Comparison of ENCODE assay signal across 18 cellular contexts in the genomic region with DNA sequence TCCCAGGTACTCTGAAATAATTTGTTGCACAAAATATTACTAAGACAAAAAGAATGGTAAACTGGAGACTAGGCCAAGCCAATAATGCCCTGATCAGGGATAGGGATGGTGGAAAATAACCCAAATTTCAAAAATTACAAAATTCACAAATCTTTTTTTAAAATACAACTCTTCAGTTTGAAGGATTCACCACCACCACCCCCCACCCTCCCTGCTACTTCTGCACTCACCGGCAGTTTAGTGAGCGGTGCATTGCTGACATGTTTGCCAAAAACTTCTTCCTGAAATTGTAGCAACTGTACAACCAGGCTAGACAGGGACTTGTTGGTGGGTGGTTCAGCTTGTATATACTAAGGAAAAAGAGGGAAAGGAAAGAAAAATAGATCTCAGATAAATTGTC. TPM values are rescaled to one million over a fixed set of nuclear protein-coding genes. Genes with fewer than 3 reads are reported as not detected.
DNase-seq lines count a peak whose midpoint lies in the region; ATAC-seq, FAIRE-seq and TF ChIP-seq lines count a peak whose summit lies in the region.
"Had no signal": no experiment of that assay in that cellular context is flagged by ENCODE, and none has a peak within 500 bp of the region (broad histone marks: within the 10 kb centered on the region; RNA-seq: fewer than 3 reads in every experiment).

No MANE protein-coding gene starts in this region.

- peaks cover 29% of the 10 kb centered on the region for H3K4me1 Mint-ChIP-seq in activated CD4-positive, alpha-beta memory T cell treated with anti-CD3 and anti-CD28 coated beads for 36 hours (ENCODE audit: low read depth)
- H3K4me1 Mint-ChIP-seq in activated CD4-positive, alpha-beta memory T cell treated with anti-CD3 and anti-CD28 coated beads, Interleukin-2, amount 10 ng/mL, durations not matched to agents 7 days and 5 days = peaks cover 41% of the 10 kb centered on the region
- H3K4me1 Mint-ChIP-seq in astrocyte (ENCODE audit: low read depth, unreplicated experiment) (peaks cover 6% of the 10 kb centered on the region), osteocyte (ENCODE audit: unreplicated experiment) (peaks cover 28% of the 10 kb centered on the region)

- no peak for ATAC-seq in mucosa of descending colon
- ATAC-seq: left lobe of liver had no signal

- no peak for FAIRE-seq in astrocyte (lab: Jason Lieb, UNC)
- FAIRE-seq: endothelial cell of umbilical vein had no signal

- H3K9me3 Mint-ChIP-seq in activated CD4-positive, alpha-beta memory T cell treated with anti-CD3 and anti-CD28 coated beads for 36 hours = no peaks in the 10 kb centered on the region
- H3K9me3 Mint-ChIP-seq in activated CD4-positive, alpha-beta memory T cell treated with anti-CD3 and anti-CD28 coated beads, Interleukin-2, amount 10 ng/mL, durations not matched to agents 7 days and 5 days = no peaks in the 10 kb centered on the region
- H3K9me3 Mint-ChIP-seq in astrocyte (ENCODE audit: unreplicated experiment) = no peaks in the 10 kb centered on the region
- no peaks in the 10 kb centered on the region for H3K9me3 Mint-ChIP-seq in osteocyte (ENCODE audit: unreplicated experiment)

- H2AFZ ChIP-seq in KMS-11 (ENCODE audit: low read depth) (no peak overlapping the region), astrocyte (ENCODE audit: low read depth, low read length) (no peak overlapping the region)

- peaks cover 25% of the 10 kb centered on the region for H3K36me3 Mint-ChIP-seq in activated CD4-positive, alpha-beta memory T cell treated with anti-CD3 and anti-CD28 coated beads for 36 hours
- H3K36me3 Mint-ChIP-seq in activated CD4-positive, alpha-beta memory T cell treated with anti-CD3 and anti-CD28 coated beads, Interleukin-2, amount 10 ng/mL, durations not matched to agents 7 days and 5 days (ENCODE audit: low read depth) = peaks cover 53% of the 10 kb centered on the region
- H3K36me3 Mint-ChIP-seq in astrocyte (ENCODE audit: low read depth, unreplicated experiment) = peaks cover 3% of the 10 kb centered on the region
- H3K36me3 Mint-ChIP-seq in osteocyte (ENCODE audit: unreplicated experiment) = peaks cover 28% of the 10 kb centered on the region

- peak overlapping the region; percentile 79 for H3K4me2 ChIP-seq in KMS-11
- H3K4me2 ChIP-seq in astrocyte (ENCODE audit: low read length) = peak overlapping the region; percentile 85

- intact Hi-C loops in activated CD4-positive, alpha-beta memory T cell treated with anti-CD3 and anti-CD28 coated beads for 36 hours (cut with micrococcal nuclease) = no loop called here
- intact Hi-C loops in mucosa of descending colon (cut with DNase I, micrococcal nuclease) = loop anchor here in 1 of 2 donors (10.0 kb wide), 1 partner anchor 62 kb away; a partner anchor contains a TSS

- no peaks in the 10 kb centered on the region for H3K9me3 ChIP-seq in astrocyte (ENCODE audit: insufficient read depth, low read depth, low read length)
- H3K9me3 ChIP-seq in mucosa of descending colon = no peaks in the 10 kb centered on the region

- DNase-seq in activated CD4-positive, alpha-beta memory T cell treated with anti-CD3 and anti-CD28 coated beads for 36 hours = no peak
- no peak for DNase-seq in activated CD4-positive, alpha-beta memory T cell treated with anti-CD3 and anti-CD28 coated beads, Interleukin-2, amount 10 ng/mL, durations not matched to agents 7 days and 5 days
- DNase-seq in astrocyte (ENCODE audit: low read depth) (no peak), osteocyte (ENCODE audit: extremely low spot score, unreplicated experiment) (no peak), mucosa of descending colon (no peak), KG1 (lab: John Stamatoyannopoulos, UW) (no peak), DMS153 treated with DMSO at 0.1 percent for 48 hours (lab: John Stamatoyannopoulos, UW; ENCODE audit: unreplicated experiment) (no peak)
- DNase-seq: activated CD4-positive, CD25-positive, alpha-beta regulatory T cell; DMS53; Kasumi-1; NCI-H1930; NCI-H774; occipital lobe; SIG-M5; trophoblast cell had no signal

- TF ChIP-seq CTCF in KMS-11 (conservative IDR thresholded peaks at IDR 0.05; ENCODE audit: low read depth, low read length) (no peak), astrocyte (IDR thresholded peaks at IDR 0.05; ENCODE audit: insufficient read depth, low read depth, low read length) (no peak), osteocyte (IDR thresholded peaks at IDR 0.05) (no peak), mucosa of descending colon (IDR thresholded peaks at IDR 0.05) (no peak)

- no peak overlapping the region for H3K4me3 Mint-ChIP-seq in activated CD4-positive, alpha-beta memory T cell treated with anti-CD3 and anti-CD28 coated beads for 36 hours
- H3K4me3 Mint-ChIP-seq in activated CD4-positive, alpha-beta memory T cell treated with anti-CD3 and anti-CD28 coated beads, Interleukin-2, amount 10 ng/mL, durations not matched to agents 7 days and 5 days = no peak overlapping the region
- H3K4me3 Mint-ChIP-seq in astrocyte (ENCODE audit: unreplicated experiment) (peak overlapping the region; percentile 91), osteocyte (ENCODE audit: unreplicated experiment) (peak overlapping the region; percentile 29)

- H4K20me1 ChIP-seq in KMS-11 (ENCODE audit: insufficient read depth) = no peaks in the 10 kb centered on the region
- peaks cover 27% of the 10 kb centered on the region for H4K20me1 ChIP-seq in astrocyte (ENCODE audit: insufficient read depth, low read length)

- H3K27me3 Mint-ChIP-seq in activated CD4-positive, alpha-beta memory T cell treated with anti-CD3 and anti-CD28 coated beads for 36 hours = no peaks in the 10 kb centered on the region
- H3K27me3 Mint-ChIP-seq in activated CD4-positive, alpha-beta memory T cell treated with anti-CD3 and anti-CD28 coated beads, Interleukin-2, amount 10 ng/mL, durations not matched to agents 7 days and 5 days = no peaks in the 10 kb centered on the region
- no peaks in the 10 kb centered on the region for H3K27me3 Mint-ChIP-seq in astrocyte (ENCODE audit: low read depth, unreplicated experiment)
- no peaks in the 10 kb centered on the region for H3K27me3 Mint-ChIP-seq in osteocyte (ENCODE audit: unreplicated experiment)

- H3K79me2 ChIP-seq in KMS-11 (ENCODE audit: insufficient read depth, low read depth) (peaks cover 34% of the 10 kb centered on the region), astrocyte (ENCODE audit: insufficient read depth, low read length) (peaks cover 30% of the 10 kb centered on the region)

- H3K27ac ChIP-seq in KMS-11 (no peak overlapping the region), astrocyte (ENCODE audit: low read depth, low read length) (no peak overlapping the region)

- no peaks in the 10 kb centered on the region for H3K27me3 ChIP-seq in KMS-11 (ENCODE audit: insufficient read depth, low read depth)
- H3K27me3 ChIP-seq in astrocyte (ENCODE audit: insufficient read depth, low read length) = no peaks in the 10 kb centered on the region

- POLR2A ChIA-PET in activated CD4-positive, alpha-beta memory T cell treated with anti-CD3 and anti-CD28 coated beads for 36 hours (lab: Charles Lee) = interaction anchor here (1.5 to 4.4 kb wide), 2 partner anchors 22 to 69 kb away, joined by 3 to 54 read pairs; a partner anchor contains a TSS
- POLR2A ChIA-PET in activated CD4-positive, alpha-beta memory T cell treated with anti-CD3 and anti-CD28 coated beads, Interleukin-2, amount 10 ng/mL, durations not matched to agents 7 days and 5 days (lab: Charles Lee) = interaction anchor here (3.0 to 5.1 kb wide), 6 partner anchors 16 to 69 kb away, joined by 11 to 114 read pairs (median 48); a partner anchor contains a TSS

- H3K4me3 ChIP-seq in KMS-11 (IDR thresholded peaks at IDR 0.05; ENCODE audit: insufficient read depth, low read depth, low read length) (no peak overlapping the region), astrocyte (ENCODE audit: insufficient read depth, low read depth, low read length) (no peak overlapping the region), mucosa of descending colon (no peak overlapping the region)

- H3K36me3 ChIP-seq in KMS-11 (ENCODE audit: insufficient read depth) (peaks cover 24% of the 10 kb centered on the region; the same call in 1 of the 2 replicates), astrocyte (ENCODE audit: insufficient read depth, low read length) (peaks cover 29% of the 10 kb centered on the region), mucosa of descending colon (ENCODE audit: low read depth) (no peaks in the 10 kb centered on the region)

- CTCF ChIA-PET in activated CD4-positive, alpha-beta memory T cell treated with anti-CD3 and anti-CD28 coated beads for 36 hours (lab: Charles Lee) = interaction anchor here (1.5 to 6.3 kb wide), 5 partner anchors 26 to 71 kb away, joined by 6 to 168 read pairs (median 50); a partner anchor contains a TSS
- CTCF ChIA-PET in activated CD4-positive, alpha-beta memory T cell treated with anti-CD3 and anti-CD28 coated beads, Interleukin-2, amount 10 ng/mL, durations not matched to agents 7 days and 5 days (lab: Charles Lee) = interaction anchor here (0.6 to 9.6 kb wide), 4 partner anchors 19 to 63 kb away, joined by 5 to 271 read pairs (median 33); a partner anchor contains a TSS

- peaks cover 40% of the 10 kb centered on the region for H3K4me1 ChIP-seq in KMS-11 (ENCODE audit: low read depth, poor library complexity, severe bottlenecking)
- H3K4me1 ChIP-seq in astrocyte (ENCODE audit: insufficient read depth, low read length) = peaks cover 13% of the 10 kb centered on the region
- H3K4me1 ChIP-seq in mucosa of descending colon (ENCODE audit: low read depth) = peaks cover 18% of the 10 kb centered on the region

- H3K9ac ChIP-seq in KMS-11 (no peak overlapping the region; the same call in 1 of the 2 replicates), astrocyte (ENCODE audit: low read length) (no peak overlapping the region)

- H3K27ac Mint-ChIP-seq in activated CD4-positive, alpha-beta memory T cell treated with anti-CD3 and anti-CD28 coated beads for 36 hours = peak overlapping the region; percentile 87
- no peak overlapping the region for H3K27ac Mint-ChIP-seq in activated CD4-positive, alpha-beta memory T cell treated with anti-CD3 and anti-CD28 coated beads, Interleukin-2, amount 10 ng/mL, durations not matched to agents 7 days and 5 days
- H3K27ac Mint-ChIP-seq in astrocyte (ENCODE audit: unreplicated experiment) = no peak overlapping the region
- no peak overlapping the region for H3K27ac Mint-ChIP-seq in osteocyte (ENCODE audit: unreplicated experiment)

RNA-seq across cellular contexts. Expression of a gene that starts 2.3 kb away (rescaled TPM):
- total RNA-seq in activated CD4-positive, alpha-beta memory T cell treated with anti-CD3 and anti-CD28 coated beads for 36 hours = 100 to 1,000 TPM in 1 of 2 experiments, 10 to 100 TPM in 1; 96.4 to 103 TPM
- total RNA-seq in activated CD4-positive, alpha-beta memory T cell treated with anti-CD3 and anti-CD28 coated beads, Interleukin-2, amount 10 ng/mL, durations not matched to agents 7 days and 5 days = 100 to 1,000 TPM; 133 to 137 TPM
- total RNA-seq in astrocyte (57.5 and 57.6 TPM in 2 replicates), osteocyte (122 and 128 TPM in 2 replicates), mucosa of descending colon (100 to 1,000 TPM in 2 of 3 donors, 10 to 100 TPM in 1; 91.7 to 163 (median 116) TPM)

RNA-seq across cellular contexts. Expression of a gene that starts 28.8 kb away (rescaled TPM):
- 1,000 to 10,000 TPM; 1,196 to 1,215 TPM for total RNA-seq in activated CD4-positive, alpha-beta memory T cell treated with anti-CD3 and anti-CD28 coated beads for 36 hours
- total RNA-seq in activated CD4-positive, alpha-beta memory T cell treated with anti-CD3 and anti-CD28 coated beads, Interleukin-2, amount 10 ng/mL, durations not matched to agents 7 days and 5 days = 1,000 to 10,000 TPM; 1,594 to 1,602 TPM
- total RNA-seq in astrocyte (2,485 and 2,685 TPM in 2 replicates), osteocyte (1,490 and 1,549 TPM in 2 replicates), mucosa of descending colon (1,000 to 10,000 TPM; 1,884 to 3,185 (median 1,894) TPM)

RNA-seq across cellular contexts. Expression of a gene that starts 34.6 kb away (rescaled TPM):
- 10 to 100 TPM; 63.8 to 70.8 TPM for total RNA-seq in activated CD4-positive, alpha-beta memory T cell treated with anti-CD3 and anti-CD28 coated beads for 36 hours
- 10 to 100 TPM; 60.4 to 63.2 TPM for total RNA-seq in activated CD4-positive, alpha-beta memory T cell treated with anti-CD3 and anti-CD28 coated beads, Interleukin-2, amount 10 ng/mL, durations not matched to agents 7 days and 5 days
- total RNA-seq in astrocyte (110 and 118 TPM in 2 replicates), osteocyte (123 and 139 TPM in 2 replicates), mucosa of descending colon (10 to 100 TPM; 13.0 to 39.8 (median 22.7) TPM)

RNA-seq across cellular contexts. Expression of a gene that starts 34.8 kb away (rescaled TPM):
- total RNA-seq in activated CD4-positive, alpha-beta memory T cell treated with anti-CD3 and anti-CD28 coated beads for 36 hours = 10 to 100 TPM; 28.2 to 31.2 TPM
- 10 to 100 TPM; 33.8 to 35.2 TPM for total RNA-seq in activated CD4-positive, alpha-beta memory T cell treated with anti-CD3 and anti-CD28 coated beads, Interleukin-2, amount 10 ng/mL, durations not matched to agents 7 days and 5 days
- 85.8 and 85.9 TPM in 2 replicates for total RNA-seq in astrocyte
- total RNA-seq in osteocyte = 71.2 and 77.8 TPM in 2 replicates
- 10 to 100 TPM; 30.4 to 51.5 (median 32.1) TPM for total RNA-seq in mucosa of descending colon

RNA-seq across cellular contexts. Expression of a gene that starts 37.2 kb away (rescaled TPM):
- total RNA-seq in activated CD4-positive, alpha-beta memory T cell treated with anti-CD3 and anti-CD28 coated beads for 36 hours = 10 to 100 TPM; 62.0 to 62.2 TPM
- total RNA-seq in activated CD4-positive, alpha-beta memory T cell treated with anti-CD3 and anti-CD28 coated beads, Interleukin-2, amount 10 ng/mL, durations not matched to agents 7 days and 5 days = 10 to 100 TPM; 49.6 to 52.3 TPM
- total RNA-seq in astrocyte (29.1 and 29.9 TPM in 2 replicates), osteocyte (42.1 and 45.3 TPM in 2 replicates), mucosa of descending colon (10 to 100 TPM; 22.2 to 37.3 (median 30.2) TPM)

Comparison
In these comparisons a context has a peak if more than half of its experiments do, and no peak if none do; other contexts are left out.
1. H3K4me3 Mint-ChIP-seq: peak in astrocyte (single experiment) and osteocyte (single experiment); none in activated CD4-positive, alpha-beta memory T cell treated with anti-CD3 and anti-CD28 coated beads for 36 hours (single experiment) and activated CD4-positive, alpha-beta memory T cell treated with anti-CD3 and anti-CD28 coated beads, Interleukin-2, amount 10 ng/mL, durations not matched to agents 7 days and 5 days (single experiment).